ENCODE assay signal across 29 cellular contexts in the genomic region with DNA sequence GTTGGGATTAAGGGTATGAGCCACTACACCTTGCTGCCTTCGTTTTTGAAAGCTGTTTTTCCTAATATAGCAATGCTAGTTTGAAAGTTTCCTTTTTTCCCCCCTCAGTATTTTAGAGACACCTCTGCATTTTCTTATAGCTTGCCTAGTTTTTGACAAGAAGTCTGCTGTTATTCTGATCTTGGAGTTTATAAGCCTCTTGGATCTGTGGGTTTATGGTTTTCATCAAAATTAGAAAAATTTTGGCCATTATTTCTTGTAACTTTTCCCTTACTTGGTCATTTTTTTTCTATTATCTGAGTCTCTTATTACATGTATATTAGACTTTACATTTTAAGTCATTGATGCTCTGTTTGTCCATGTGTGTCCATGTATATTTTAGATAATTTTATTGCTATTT.
"Had no signal": no experiment of that assay in that cellular context is flagged by ENCODE, and none has a peak within 500 bp of the region (broad histone marks: within the 10 kb centered on the region; RNA-seq: fewer than 3 reads in every experiment).

No MANE protein-coding gene starts in this region.

- H3K27me3 ChIP-seq: neural progenitor cell, ovary, spleen, thyroid gland, tibial nerve, upper lobe of left lung, vagina had no signal

- DNase-seq: naive thymus-derived CD4-positive, alpha-beta T cell; natural killer cell; occipital lobe; ovary; posterior cingulate gyrus; psoas muscle; right cardiac atrium; spleen; stimulated activated CD4-positive, alpha-beta T cell treated with anti-CD3 and anti-CD28 coated beads, Interleukin-12 subunit alpha, Interleukin-12 subunit beta, amount 100 ng/mL, for 4 hours; stimulated activated CD4-positive, alpha-beta T cell treated with anti-CD3 and anti-CD28 coated beads, Interleukin-1b, Interleukin-23, amount 100 ng/mL, for 48 hours; stimulated activated CD4-positive, alpha-beta T cell treated with anti-CD3 and anti-CD28 coated beads, Interleukin-4, amount 100 ng/mL, for 1 hour; stimulated activated CD4-positive, alpha-beta T cell treated with anti-CD3 and anti-CD28 coated beads, Interleukin-4, amount 100 ng/mL, for 4 hours; stimulated activated CD8-positive, alpha-beta memory T cell treated with anti-CD3 and anti-CD28 coated beads, Interleukin-4, amount 100 ng/mL, for 48 hours; stimulated activated naive CD4-positive, alpha-beta T cell; stimulated activated naive CD8-positive, alpha-beta T cell treated with anti-CD3 and anti-CD28 coated beads, Interleukin-15, amount 100 ng/mL, for 72 hours; stimulated activated naive CD8-positive, alpha-beta T cell treated with anti-CD3 and anti-CD28 coated beads, Interleukin-15, Interleukin-2, amounts not matched to agents 100 U/mL and 50 U/mL, for 24 hours; thyroid gland; trophoblast cell; upper lobe of left lung had no signal

- H3K4me3 Mint-ChIP-seq: naive thymus-derived CD4-positive, alpha-beta T cell; natural killer cell; nephron; neural progenitor cell; stimulated activated naive CD8-positive, alpha-beta T cell treated with anti-CD3 and anti-CD28 coated beads, Interleukin-15, amount 100 ng/mL, for 72 hours had no signal

- H3K36me3 Mint-ChIP-seq: natural killer cell had no signal

- ATAC-seq: naive thymus-derived CD4-positive, alpha-beta T cell; natural killer cell; psoas muscle; right cardiac atrium; sciatic nerve; stimulated activated naive CD8-positive, alpha-beta T cell treated with anti-CD3 and anti-CD28 coated beads, Interleukin-15, amount 100 ng/mL, for 72 hours; stimulated activated naive CD8-positive, alpha-beta T cell treated with anti-CD3 and anti-CD28 coated beads, Interleukin-15, Interleukin-2, amounts not matched to agents 100 U/mL and 50 U/mL, for 24 hours had no signal

- H3K4me1 ChIP-seq: neural progenitor cell had no signal

- H3K27me3 Mint-ChIP-seq: naive thymus-derived CD4-positive, alpha-beta T cell; progenitor cell of endocrine pancreas; stimulated activated naive CD8-positive, alpha-beta T cell treated with anti-CD3 and anti-CD28 coated beads, Interleukin-15, amount 100 ng/mL, for 72 hours had no signal

- H3K9me3 Mint-ChIP-seq: natural killer cell had no signal

- H3K36me3 ChIP-seq: neural progenitor cell, ovary, spleen, thoracic aorta, thyroid gland, upper lobe of left lung, vagina had no signal

- H3K4me3 ChIP-seq: neural progenitor cell, ovary, psoas muscle, skin epidermis, smooth muscle cell, spleen, thoracic aorta, thyroid gland, tibial nerve, upper lobe of left lung, vagina had no signal

- H3K27ac ChIP-seq: neural progenitor cell, ovary, parathyroid adenoma, psoas muscle, skin epidermis, spleen, thoracic aorta, thyroid gland, tibial nerve, upper lobe of left lung, vagina had no signal

- H3K4me1 Mint-ChIP-seq: nephron, neural progenitor cell had no signal

- H3K9me3 ChIP-seq: ovary, psoas muscle, spleen, thoracic aorta, thyroid gland, tibial nerve, upper lobe of left lung, vagina had no signal

- H3K27ac Mint-ChIP-seq: natural killer cell; nephron; neural progenitor cell; progenitor cell of endocrine pancreas; stimulated activated naive CD8-positive, alpha-beta T cell treated with anti-CD3 and anti-CD28 coated beads, Interleukin-15, amount 100 ng/mL, for 72 hours had no signal
